ENCODE assay signal across 7 cellular contexts in the genomic region with DNA sequence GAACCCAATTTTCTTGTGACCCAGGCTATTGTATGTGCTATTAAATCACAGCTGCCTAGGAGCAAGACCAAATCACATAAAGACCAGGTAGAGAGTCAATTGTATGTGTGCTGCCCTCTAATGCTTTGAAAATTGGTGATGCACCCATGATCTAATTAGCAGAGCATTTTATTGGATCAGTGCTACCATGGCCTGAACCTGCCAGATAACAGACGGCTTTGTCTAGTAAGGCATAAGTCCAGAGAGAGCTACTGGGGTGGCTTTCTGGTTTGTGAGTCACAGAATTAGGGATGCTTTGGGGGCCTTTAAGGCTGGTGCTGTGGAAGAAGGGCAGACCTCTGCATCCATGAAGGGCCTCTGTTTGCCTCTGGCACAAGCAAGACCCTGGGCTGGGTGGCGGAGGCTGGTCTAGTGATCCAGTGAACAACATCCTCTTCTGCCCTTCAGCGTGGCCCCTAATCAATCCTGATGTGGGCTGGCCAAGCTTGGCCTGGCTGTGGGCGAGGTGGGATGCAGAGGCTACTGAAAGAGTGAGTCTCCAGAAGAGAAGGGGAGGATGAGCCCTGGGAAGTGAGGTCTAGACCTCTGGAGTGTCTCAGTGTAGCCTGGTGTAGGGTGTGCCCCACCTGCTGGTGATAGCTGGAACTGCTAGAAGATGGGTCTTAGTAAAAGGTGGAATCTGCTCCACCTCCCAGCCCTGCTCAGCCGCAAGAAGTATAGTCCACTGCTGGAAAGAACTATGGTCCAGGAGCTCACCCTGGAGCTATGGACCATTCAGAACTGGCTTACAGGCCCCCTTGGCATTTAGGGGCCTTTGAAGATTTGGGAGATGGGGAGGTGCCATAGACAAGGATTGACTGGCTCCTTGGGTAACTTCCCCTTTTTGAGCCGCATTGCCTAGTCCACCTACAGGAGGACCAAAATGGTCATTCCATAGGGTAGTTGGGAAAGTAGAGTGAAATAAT. TPM values are rescaled to one million over a fixed set of nuclear protein-coding genes. Genes with fewer than 3 reads are reported as not detected.
A peak's percentile ranks its signal among the peaks of the same experiment; 100 is the strongest.
DNase-seq lines count a peak whose midpoint lies in the region; ATAC-seq, FAIRE-seq and TF ChIP-seq lines count a peak whose summit lies in the region.

No MANE protein-coding gene starts in this region.

- no peaks in the 10 kb centered on the region for H3K4me1 ChIP-seq in astrocyte (ENCODE audit: insufficient read depth, low read length)
- H3K4me1 ChIP-seq in hepatocyte (ENCODE audit: insufficient read depth), result no peaks in the 10 kb centered on the region
- peaks cover 0 to 4% of the 10 kb centered on the region in 2 donors for H3K4me1 ChIP-seq in gastrocnemius medialis

- H3K9me3 ChIP-seq in astrocyte (ENCODE audit: insufficient read depth, low read depth, low read length) (no peaks in the 10 kb centered on the region), hepatocyte (ENCODE audit: low read depth) (no peaks in the 10 kb centered on the region), gastrocnemius medialis (no peaks in the 10 kb centered on the region)

- peak; percentile 85 for TF ChIP-seq CTCF in astrocyte (IDR thresholded peaks at IDR 0.05; ENCODE audit: insufficient read depth, low read depth, low read length)
- peak; percentile 81 for TF ChIP-seq CTCF in hepatocyte (IDR thresholded peaks at IDR 0.05; ENCODE audit: poor library complexity)
- TF ChIP-seq CTCF in gastrocnemius medialis (IDR thresholded peaks at IDR 0.05 in 4 of 5, conservative IDR thresholded peaks at IDR 0.05 in 1 of 5), result peak; percentile 73 to 90 (median 85)

- H3K79me2 ChIP-seq in astrocyte (ENCODE audit: insufficient read depth, low read length) (no peaks in the 10 kb centered on the region), hepatocyte (no peaks in the 10 kb centered on the region)

- H3K27me3 ChIP-seq in astrocyte (ENCODE audit: insufficient read depth, low read length) (no peaks in the 10 kb centered on the region), hepatocyte (no peaks in the 10 kb centered on the region), gastrocnemius medialis (no peaks in the 10 kb centered on the region)

- DNase-seq in GM18507 (ENCODE audit: extremely low spot score, insufficient read length, low read depth) (peak; percentile 51), NCI-H1930 (lab: John Stamatoyannopoulos, UW) (peak; percentile 46 to 81), T-helper 9 cell (peak; percentile 63), astrocyte (ENCODE audit: low read depth) (peak; percentile 42), hepatocyte (ENCODE audit: low spot score) (peak; percentile 89), gastrocnemius medialis (peak; percentile 37 to 74)

- no peaks in the 10 kb centered on the region for H3K36me3 ChIP-seq in astrocyte (ENCODE audit: insufficient read depth, low read length)
- H3K36me3 ChIP-seq in hepatocyte (replicated peaks; ENCODE audit: insufficient read depth, low read depth), result no peaks in the 10 kb centered on the region
- no peaks in the 10 kb centered on the region for H3K36me3 ChIP-seq in gastrocnemius medialis

- H4K20me1 ChIP-seq in astrocyte (ENCODE audit: insufficient read depth, low read length), result no peaks in the 10 kb centered on the region
- no peaks in the 10 kb centered on the region for H4K20me1 ChIP-seq in hepatocyte (ENCODE audit: insufficient read depth, poor library complexity, severe bottlenecking)

- FAIRE-seq in GM18507 (lab: Jason Lieb, UNC) (peak; percentile 82), astrocyte (lab: Jason Lieb, UNC) (no peak)

- TF ChIP-seq POLR2A in gastrocnemius medialis (IDR thresholded peaks at IDR 0.05), result no peak

- in situ Hi-C loops in gastrocnemius medialis (cut with MboI; ENCODE audit: low sequenced_read_pairs in 4 of 4), result loop anchor here (5.0 to 25.0 kb wide), 5 partner anchors 235 to 413 kb away; partner anchors contain the start of gene RAB5IF (in 1 of the 4)

- H2AFZ ChIP-seq in astrocyte (ENCODE audit: low read depth, low read length) (no peak overlapping the region), hepatocyte (no peak overlapping the region)

- H3K4me3 Mint-ChIP-seq in astrocyte (ENCODE audit: unreplicated experiment), result no peak overlapping the region

- H3K27ac ChIP-seq in astrocyte (ENCODE audit: low read depth, low read length), result no peak overlapping the region
- H3K27ac ChIP-seq in hepatocyte, result no peak overlapping the region
- H3K27ac ChIP-seq in gastrocnemius medialis, result no peak overlapping the region

- H3K4me2 ChIP-seq in astrocyte (ENCODE audit: low read length) (no peak overlapping the region), hepatocyte (no peak overlapping the region)

- H3K4me1 Mint-ChIP-seq in astrocyte (ENCODE audit: low read depth, unreplicated experiment), result no peaks in the 10 kb centered on the region

- peaks cover 19% of the 10 kb centered on the region for H3K27me3 Mint-ChIP-seq in astrocyte (ENCODE audit: low read depth, unreplicated experiment)

- ATAC-seq in gastrocnemius medialis, result peak; percentile 73 to 86
- no peak for ATAC-seq in GM18858 (IDR thresholded peaks at IDR 0.05; ENCODE audit: unreplicated experiment)

- no peaks in the 10 kb centered on the region for H3K9me3 Mint-ChIP-seq in astrocyte (ENCODE audit: unreplicated experiment)

- no peak overlapping the region for H3K4me3 ChIP-seq in astrocyte (ENCODE audit: insufficient read depth, low read depth, low read length)
- no peak overlapping the region for H3K4me3 ChIP-seq in hepatocyte
- H3K4me3 ChIP-seq in gastrocnemius medialis, result no peak overlapping the region

- H3K9ac ChIP-seq in astrocyte (ENCODE audit: low read length), result no peak overlapping the region

- no peak overlapping the region for H3K27ac Mint-ChIP-seq in astrocyte (ENCODE audit: unreplicated experiment)

- H3K36me3 Mint-ChIP-seq in astrocyte (ENCODE audit: low read depth, unreplicated experiment), result peaks cover 24% of the 10 kb centered on the region

- 61% methylated on average over 6 of the region's 6 CpGs for WGBS in hepatocyte (ENCODE audit: low lambda C conversion rate, missing lambda C conversion rate)

- no peaks in the 10 kb centered on the region for H3K9me2 ChIP-seq in hepatocyte (replicated peaks; ENCODE audit: insufficient read depth)

- intact Hi-C loops in gastrocnemius medialis (cut with DNase I; ENCODE audit: low total_unique reads), result loop anchor here (1.0 to 5.0 kb wide), 3 partner anchors 43 to 688 kb away; no protein-coding TSS in a partner anchor

RNA-seq across cellular contexts. Expression of gene AAR2, which starts 36.7 kb away (rescaled TPM):
- total RNA-seq in astrocyte (20.9 and 21.7 TPM in 2 replicates), hepatocyte (26.7 and 29.4 TPM in 2 replicates), gastrocnemius medialis (10 to 100 TPM; 18.7 to 24.4 (median 21.2) TPM)
- 34.6 and 36.7 TPM in 2 replicates for polyA plus RNA-seq in hepatocyte

RNA-seq across cellular contexts. Expression of gene EPB41L1, which starts 45.0 kb away (rescaled TPM):
- total RNA-seq in astrocyte, result 35.0 and 39.4 TPM in 2 replicates
- total RNA-seq in hepatocyte, result 32.6 and 36.4 TPM in 2 replicates
- 21.4 and 25.2 TPM in 2 replicates for polyA plus RNA-seq in hepatocyte
- total RNA-seq in gastrocnemius medialis, result 10 to 100 TPM in 2 of 4 donors, 1 to 10 TPM in 2; 2.3 to 11.4 (median 7.4) TPM
